28 cellular contexts compared by ENCODE assay signal in the genomic region with DNA sequence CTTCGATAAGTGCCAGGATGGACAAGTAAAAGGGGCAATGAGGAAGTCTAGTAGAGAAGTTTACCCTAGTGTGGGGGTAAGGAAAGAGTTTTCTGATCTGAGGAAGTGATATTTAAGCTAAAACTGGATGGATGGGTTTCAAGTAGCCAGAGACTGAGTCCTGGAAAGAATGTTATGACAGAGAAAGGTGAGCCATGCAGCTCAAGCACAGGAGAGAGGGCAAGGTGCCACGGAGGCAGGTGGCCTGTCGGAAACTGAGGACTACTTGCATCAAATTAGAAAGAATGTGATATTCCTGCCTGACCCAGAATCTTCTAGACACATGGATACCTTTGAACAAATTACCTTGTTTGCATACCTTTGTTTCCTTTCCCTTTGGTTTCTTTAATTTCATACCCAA. TPM values are rescaled to one million over a fixed set of nuclear protein-coding genes. Genes with fewer than 3 reads are reported as not detected.
"Had no signal": no experiment of that assay in that cellular context is flagged by ENCODE, and none has a peak within 500 bp of the region (broad histone marks: within the 10 kb centered on the region; RNA-seq: fewer than 3 reads in every experiment).

No MANE protein-coding gene starts in this region.

- H3K27ac Mint-ChIP-seq: naive thymus-derived CD8-positive, alpha-beta T cell; nephron; stimulated activated naive CD8-positive, alpha-beta T cell treated with anti-CD3 and anti-CD28 coated beads, Interleukin-15, Interleukin-2, amounts not matched to agents 100 ng/mL and 50 ng/mL, for 24 hours; type B pancreatic cell had no signal

- H3K9me3 ChIP-seq: left ventricle myocardium inferior, pancreas, right atrium auricular region, right lobe of liver, suprapubic skin, thoracic aorta, tibial nerve, vagina had no signal

- H3K36me3 ChIP-seq: right atrium auricular region, right lobe of liver, thoracic aorta, vagina had no signal

- DNase-seq: head of caudate nucleus; hippocampal formation; kidney glomerular epithelial cell; left cardiac atrium; left ventricle myocardium inferior; mesendoderm; midbrain; naive thymus-derived CD8-positive, alpha-beta T cell; nucleus accumbens; pancreas; posterior cingulate gyrus; right lobe of liver; stimulated activated CD4-positive, alpha-beta T cell treated with anti-CD3 and anti-CD28 coated beads, Interleukin-12 subunit alpha, Interleukin-12 subunit beta, amount 100 ng/mL, for 4 hours; stimulated activated CD4-positive, alpha-beta T cell treated with anti-CD3 and anti-CD28 coated beads, Interleukin-15, amount 100 ng/mL, for 24 hours; stimulated activated CD4-positive, alpha-beta T cell treated with anti-CD3 and anti-CD28 coated beads, Interleukin-2, amount 100 ng/mL, for 24 hours; stimulated activated CD4-positive, alpha-beta T cell treated with anti-CD3 and anti-CD28 coated beads, Interleukin-4, amount 100 ng/mL, for 1 hour; stimulated activated naive CD4-positive, alpha-beta T cell had no signal

- H3K4me1 ChIP-seq: left ventricle myocardium inferior, pancreas, right atrium auricular region, right lobe of liver, suprapubic skin, tibial nerve, vagina had no signal

- H3K4me3 ChIP-seq: left ventricle myocardium inferior, lung, pancreas, right atrium auricular region, right lobe of liver, suprapubic skin, thoracic aorta, tibial nerve, vagina had no signal

- H3K9me3 Mint-ChIP-seq: naive thymus-derived CD8-positive, alpha-beta T cell; nephron; neural crest cell; stimulated activated naive CD8-positive, alpha-beta T cell treated with anti-CD3 and anti-CD28 coated beads, Interleukin-15, Interleukin-2, amounts not matched to agents 100 ng/mL and 50 ng/mL, for 24 hours; type B pancreatic cell had no signal

- H3K4me1 Mint-ChIP-seq: naive thymus-derived CD8-positive, alpha-beta T cell; nephron; neural crest cell had no signal

- H3K4me3 Mint-ChIP-seq: naive thymus-derived CD8-positive, alpha-beta T cell; nephron; neural crest cell; stimulated activated naive CD8-positive, alpha-beta T cell treated with anti-CD3 and anti-CD28 coated beads, Interleukin-15, Interleukin-2, amounts not matched to agents 100 ng/mL and 50 ng/mL, for 24 hours; type B pancreatic cell had no signal

- ATAC-seq: left cardiac atrium; naive thymus-derived CD8-positive, alpha-beta T cell; pancreas; right lobe of liver had no signal

- H3K27me3 Mint-ChIP-seq: naive thymus-derived CD8-positive, alpha-beta T cell; stimulated activated naive CD8-positive, alpha-beta T cell treated with anti-CD3 and anti-CD28 coated beads, Interleukin-15, Interleukin-2, amounts not matched to agents 100 ng/mL and 50 ng/mL, for 24 hours; type B pancreatic cell had no signal

- H3K27ac ChIP-seq: left ventricle myocardium inferior, pancreas, right atrium auricular region, right lobe of liver, suprapubic skin, thoracic aorta, tibial nerve, vagina had no signal

- H3K27me3 ChIP-seq: pancreas, right atrium auricular region, right lobe of liver, suprapubic skin, tibial nerve, vagina had no signal

RNA-seq across cellular contexts. Expression of a gene that starts 26.5 kb away (rescaled TPM):
- total RNA-seq: neural crest cell, pulmonary artery endothelial cell, vagina had no signal
